11 cellular contexts compared by ENCODE assay signal in the genomic region with DNA sequence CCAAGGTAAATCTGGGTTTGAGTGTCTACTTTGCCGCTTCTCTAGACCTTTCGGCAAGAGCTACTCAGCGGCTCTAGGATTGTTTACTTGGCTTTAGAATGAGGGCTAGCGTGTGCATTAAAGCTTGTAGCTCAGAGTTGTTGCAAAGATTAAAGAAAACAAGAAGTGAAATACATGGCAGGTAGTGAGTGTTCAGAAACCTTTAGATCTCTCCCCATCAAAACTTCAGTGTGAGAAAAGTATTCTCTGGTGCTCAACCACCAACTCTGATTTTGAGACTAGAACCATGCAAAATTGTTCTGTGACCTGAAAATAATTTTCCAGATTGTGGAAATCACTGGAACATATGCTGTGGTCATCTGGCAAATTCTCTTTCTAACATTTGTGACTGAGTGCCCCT.
A peak's percentile ranks its signal among the peaks of the same experiment; 100 is the strongest.
DNase-seq lines count a peak whose midpoint lies in the region; ATAC-seq, FAIRE-seq and TF ChIP-seq lines count a peak whose summit lies in the region.
"Had no signal": no experiment of that assay in that cellular context is flagged by ENCODE, and none has a peak within 500 bp of the region (broad histone marks: within the 10 kb centered on the region; RNA-seq: fewer than 3 reads in every experiment).

No MANE protein-coding gene starts in this region.

- no peak overlapping the region for H4K8ac ChIP-seq in H1 (ENCODE audit: extremely low read depth, insufficient read depth, low read length)

- WGBS in H1 (ENCODE audit: extremely low coverage in 1 of 2, insufficient coverage in 1 of 2, insufficient read length in 1 of 2, insufficient replicate concordance in 2 of 2, low coverage in 1 of 2, low lambda C conversion rate in 2 of 2, missing lambda C conversion rate in 1 of 2), 2 experiments = 95% methylated on average over 4 of the region's 4 CpGs; no CpG with 5 or more reads in 1 of the 2 experiments

- H3K18ac ChIP-seq in H1 (ENCODE audit: extremely low read depth, low read length) = no peak overlapping the region

- no peak for TF ChIP-seq CTCF in H1 (IDR thresholded peaks at IDR 0.05; ENCODE audit: control extremely low read depth in 1 of 3, insufficient read depth in 1 of 3, low read depth in 1 of 3, low read length in 3 of 3)

- no peaks in the 10 kb centered on the region for H3K79me1 ChIP-seq in H1 (ENCODE audit: low read depth, low read length)

- CTCF ChIA-PET in H1 (lab: Charles Lee; ENCODE audit: partially characterized antibody) = interaction anchor here (0.7 to 2.7 kb wide), 20 partner anchors 7 to 613 kb away, joined by 3 to 14 read pairs (median 3); no protein-coding TSS in a partner anchor

- no peak overlapping the region for H4K5ac ChIP-seq in H1 (ENCODE audit: insufficient read length, low read depth, low read length)

- H3K79me2 ChIP-seq in H1 (ENCODE audit: control insufficient read depth in 1 of 2, insufficient read depth in 2 of 2, low read length in 2 of 2) = no peaks in the 10 kb centered on the region

- no peak for TF ChIP-seq EP300 in H1 (IDR thresholded peaks at IDR 0.05; ENCODE audit: borderline replicate concordance in 1 of 2, low read depth in 2 of 2, low read length in 2 of 2)

- no peaks in the 10 kb centered on the region; a peak in 1 of 7 replicates for H3K4me1 ChIP-seq in H1 (replicated peaks in 1 of 4; ENCODE audit: control insufficient read depth in 3 of 4, insufficient read depth in 4 of 4, low read length in 3 of 4)

- TF ChIP-seq POLR2A in H1 (IDR thresholded peaks at IDR 0.05; ENCODE audit: control extremely low read depth in 1 of 2, low read depth in 2 of 2, low read length in 2 of 2) = no peak

- H3K56ac ChIP-seq in H1 (replicated peaks; ENCODE audit: insufficient read length, low read depth, low read length) = no peak overlapping the region

- TF ChIP-seq RAD21 in H1 (IDR thresholded peaks at IDR 0.05 in 1 of 2, conservative IDR thresholded peaks at IDR 0.05 in 1 of 2; ENCODE audit: low read depth in 2 of 2, low read length in 2 of 2) = no peak

- H3K4me3 ChIP-seq in H1 (ENCODE audit: extremely low read depth in 1 of 4, insufficient read depth in 2 of 4, low read depth in 3 of 4, low read length in 4 of 4) = no peak overlapping the region

- DNase-seq in H1 (ENCODE audit: low read depth in 1 of 2, low spot score in 2 of 2) = no peak
- no peak for DNase-seq in NCI-H345 (lab: John Stamatoyannopoulos, UW)
- no peak for DNase-seq in GOT3 (lab: John Stamatoyannopoulos, UW)
- no peak for DNase-seq in left lobe of liver (ENCODE audit: low spot score)
- DNase-seq in SK-N-DZ (ENCODE audit: low spot score) = no peak
- DNase-seq: stimulated activated CD4-positive, alpha-beta T cell treated with anti-CD3 and anti-CD28 coated beads, Interleukin-4, amount 100 ng/mL, for 24 hours had no signal

- H3K36me3 ChIP-seq in H1 (ENCODE audit: control insufficient read depth in 2 of 4, insufficient read depth in 4 of 4, low read length in 3 of 4) = no peaks in the 10 kb centered on the region

- H3K14ac ChIP-seq in H1 (ENCODE audit: insufficient read length) = no peak overlapping the region

- no peak overlapping the region for H2BK5ac ChIP-seq in H1 (ENCODE audit: low read depth, low read length)

- no peak overlapping the region for H2BK20ac ChIP-seq in H1 (ENCODE audit: low read length)

- FAIRE-seq in H1 (lab: Jason Lieb, UNC) = no peak
- FAIRE-seq: bronchial epithelial cell had no signal

- H3K27me3 ChIP-seq in H1 (replicated peaks in 1 of 4; ENCODE audit: control insufficient read depth in 3 of 4, extremely low read depth in 1 of 4, insufficient read depth in 3 of 4, low read length in 3 of 4) = no peaks in the 10 kb centered on the region

- no peak overlapping the region for H3K4ac ChIP-seq in H1 (replicated peaks; ENCODE audit: insufficient read length, low read depth, low read length)

- peak; percentile 72 for ATAC-seq in GM18867 (IDR thresholded peaks at IDR 0.05; ENCODE audit: unreplicated experiment)
- peak; percentile 69 for ATAC-seq in GM21529 (IDR thresholded peaks at IDR 0.05; ENCODE audit: unreplicated experiment)
- peak; percentile 48 for ATAC-seq in HG03108 (IDR thresholded peaks at IDR 0.05; ENCODE audit: unreplicated experiment)
- ATAC-seq in left lobe of liver = no peak

- H2BK15ac ChIP-seq in H1 (ENCODE audit: low read length) = no peak overlapping the region

- POLR2A ChIA-PET in H1 (lab: Charles Lee; ENCODE audit: partially characterized antibody) = no interaction called here

- H2AFZ ChIP-seq in H1 (ENCODE audit: low read length) = peak overlapping the region; percentile 6; the same call in 1 of the 2 replicates

- H3K9ac ChIP-seq in H1 (replicated peaks in 1 of 4; ENCODE audit: extremely low read depth in 1 of 4, low read depth in 3 of 4, low read length in 3 of 4) = no peak overlapping the region

- H3K4me2 ChIP-seq in H1 (ENCODE audit: insufficient read depth in 1 of 2, low read depth in 2 of 2, low read length in 2 of 2) = no peak overlapping the region

- no peak overlapping the region for H2BK120ac ChIP-seq in H1 (replicated peaks; ENCODE audit: low read depth, low read length)

- H3K23ac ChIP-seq in H1 (ENCODE audit: insufficient read length) = no peak overlapping the region

- H2BK12ac ChIP-seq in H1 (ENCODE audit: low read depth, low read length) = no peak overlapping the region

- no peaks in the 10 kb centered on the region for H3K23me2 ChIP-seq in H1 (ENCODE audit: low read depth, low read length)

- no peak overlapping the region for H2AK5ac ChIP-seq in H1 (ENCODE audit: low read depth, low read length)

- no peak overlapping the region for H4K91ac ChIP-seq in H1 (replicated peaks; ENCODE audit: insufficient read length, low read length)

- H3K9me3 ChIP-seq in H1 (ENCODE audit: insufficient read depth in 2 of 2, low read depth in 1 of 2, low read length in 1 of 2) = no peaks in the 10 kb centered on the region

- no peaks in the 10 kb centered on the region for H4K20me1 ChIP-seq in H1 (replicated peaks in 1 of 2; ENCODE audit: control insufficient read depth in 1 of 2, insufficient read depth in 2 of 2, low read length in 2 of 2)

- no peak overlapping the region for H3K27ac ChIP-seq in H1 (ENCODE audit: low read depth, low read length)
- H3K27ac ChIP-seq: C4-2B had no signal

TF ChIP-seq in H1, 55 proteins besides CTCF, POLR2A, EP300 and RAD21:
- no peak for TF ChIP-seq TAF1 (IDR thresholded peaks at IDR 0.05; ENCODE audit: low read depth, low read length)
- TF ChIP-seq CREB1 (IDR thresholded peaks at IDR 0.05) = no peak
- no peak for TF ChIP-seq TEAD4 (IDR thresholded peaks at IDR 0.05; ENCODE audit: low read depth, low read length)
- TF ChIP-seq, protein P1, sequence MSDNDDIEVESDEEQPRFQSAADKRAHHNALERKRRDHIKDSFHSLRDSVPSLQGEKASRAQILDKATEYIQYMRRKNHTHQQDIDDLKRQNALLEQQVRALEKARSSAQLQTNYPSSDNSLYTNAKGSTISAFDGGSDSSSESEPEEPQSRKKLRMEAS (IDR thresholded peaks at IDR 0.05) = no peak
- no peak for TF ChIP-seq HDAC2 (IDR thresholded peaks at IDR 0.05; ENCODE audit: borderline replicate concordance in 1 of 2, low read depth in 2 of 2, low read length in 2 of 2)
- TF ChIP-seq EZH2 (IDR thresholded peaks at IDR 0.05; ENCODE audit: low read depth, low read length, severe bottlenecking) = no peak
- no peak for TF ChIP-seq FOSL1 (IDR thresholded peaks at IDR 0.05; ENCODE audit: insufficient read depth, low read depth, low read length)
- no peak for TF ChIP-seq RXRA (IDR thresholded peaks at IDR 0.05; ENCODE audit: insufficient read depth, low read depth, low read length)
- TF ChIP-seq SP4 (IDR thresholded peaks at IDR 0.05; ENCODE audit: low read length) = no peak
- no peak for TF ChIP-seq KDM1A (IDR thresholded peaks at IDR 0.05; ENCODE audit: borderline replicate concordance, low read length)
- TF ChIP-seq CBX5 (IDR thresholded peaks at IDR 0.05; ENCODE audit: low read depth, low read length) = no peak
- TF ChIP-seq, protein P2, sequence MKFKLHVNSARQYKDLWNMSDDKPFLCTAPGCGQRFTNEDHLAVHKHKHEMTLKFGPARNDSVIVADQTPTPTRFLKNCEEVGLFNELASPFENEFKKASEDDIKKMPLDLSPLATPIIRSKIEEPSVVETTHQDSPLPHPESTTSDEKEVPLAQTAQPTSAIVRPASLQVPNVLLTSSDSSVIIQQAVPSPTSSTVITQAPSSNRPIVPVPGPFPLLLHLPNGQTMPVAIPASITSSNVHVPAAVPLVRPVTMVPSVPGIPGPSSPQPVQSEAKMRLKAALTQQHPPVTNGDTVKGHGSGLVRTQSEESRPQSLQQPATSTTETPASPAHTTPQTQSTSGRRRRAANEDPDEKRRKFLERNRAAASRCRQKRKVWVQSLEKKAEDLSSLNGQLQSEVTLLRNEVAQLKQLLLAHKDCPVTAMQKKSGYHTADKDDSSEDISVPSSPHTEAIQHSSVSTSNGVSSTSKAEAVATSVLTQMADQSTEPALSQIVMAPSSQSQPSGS (IDR thresholded peaks at IDR 0.05; ENCODE audit: low read length) = no peak
- TF ChIP-seq TAF7 (optimal IDR thresholded peaks at IDR 0.05; ENCODE audit: borderline replicate concordance, low read depth, low read length) = no peak
- no peak for TF ChIP-seq GTF2F1 (IDR thresholded peaks at IDR 0.05; ENCODE audit: borderline replicate concordance, low read depth, low read length)
